ENCODE assay signal across 8 cellular contexts in the genomic region with DNA sequence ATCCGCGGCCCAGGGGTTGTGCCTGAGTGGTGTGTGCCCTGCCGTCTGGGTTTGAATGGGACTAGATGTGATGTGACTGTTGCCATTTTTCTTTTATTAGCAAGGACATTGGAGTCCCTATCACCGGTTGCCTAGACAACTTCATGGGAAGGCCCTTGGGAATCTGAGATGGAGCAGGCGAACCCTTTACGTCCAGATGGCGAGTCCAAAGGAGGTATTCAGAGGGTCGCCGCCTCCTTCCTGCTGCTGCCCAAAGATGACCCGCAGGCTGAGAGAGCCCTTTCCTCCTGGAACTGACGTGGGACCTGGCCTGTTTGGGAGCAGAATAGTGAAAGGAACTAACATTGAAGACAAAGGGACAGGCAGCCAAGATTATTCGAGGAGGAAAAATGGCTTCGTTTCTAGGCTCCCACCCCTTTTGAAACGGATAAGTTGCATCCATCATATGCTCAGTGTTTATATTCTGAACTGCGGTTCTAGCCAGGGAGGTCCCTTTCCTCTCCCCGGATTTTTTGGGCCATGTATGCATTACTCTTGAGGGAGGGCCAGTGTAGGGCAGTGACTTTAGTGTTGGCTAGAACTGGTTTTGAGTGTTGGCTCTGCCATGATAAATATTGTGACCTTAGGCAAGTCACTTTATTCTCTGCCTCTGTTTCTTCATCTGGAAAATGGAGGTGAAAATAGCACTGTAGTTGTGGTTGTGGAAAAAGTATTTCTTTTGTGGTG. TPM values are rescaled to one million over a fixed set of nuclear protein-coding genes. Genes with fewer than 3 reads are reported as not detected.
DNase-seq lines count a peak whose midpoint lies in the region; ATAC-seq and TF ChIP-seq lines count a peak whose summit lies in the region.

No MANE protein-coding gene starts in this region.

- H3K27me3 ChIP-seq in MG63 (no peaks in the 10 kb centered on the region), skeletal muscle tissue (ENCODE audit: control insufficient read depth in 3 of 3, insufficient read depth in 3 of 3, low read length in 3 of 3) (no peaks in the 10 kb centered on the region)

- POLR2A ChIA-PET in activated CD8-positive, alpha-beta T cell treated with anti-CD3 and anti-CD28 coated beads for 36 hours (lab: Charles Lee) = interaction anchor here (0.9 to 1.3 kb wide), 2 partner anchors 34 to 167 kb away, joined by 3 read pairs; no protein-coding TSS in a partner anchor

- peak overlapping the region; percentile 88 to 98 (median 94) for H3K9ac ChIP-seq in skeletal muscle tissue (ENCODE audit: low read depth in 1 of 3, low read length in 3 of 3)

- H3K9me3 ChIP-seq in MG63 = no peaks in the 10 kb centered on the region
- no peaks in the 10 kb centered on the region for H3K9me3 ChIP-seq in skeletal muscle tissue (ENCODE audit: control insufficient read depth in 3 of 3, low read length in 3 of 3)

- no peaks in the 10 kb centered on the region for H3K9me3 Mint-ChIP-seq in activated CD8-positive, alpha-beta T cell treated with anti-CD3 and anti-CD28 coated beads for 36 hours

- intact Hi-C loops in activated CD8-positive, alpha-beta T cell treated with anti-CD3 and anti-CD28 coated beads for 36 hours (cut with micrococcal nuclease) = loop anchor here (10.0 kb wide), 1 partner anchor 219 kb away; no protein-coding TSS in a partner anchor

- peak; percentile 11 for DNase-seq in activated CD4-positive, alpha-beta T cell treated with anti-CD3 and anti-CD28 coated beads for 48 hours
- DNase-seq in activated CD4-positive, alpha-beta T cell treated with anti-CD3 and anti-CD28 coated beads for 1 hour = no peak
- DNase-seq in MG63 (peak; percentile 4), hepatic stellate cell (ENCODE audit: low spot score) (peak; percentile 46), inferior parietal cortex (ENCODE audit: extremely low spot score) (no peak), GF-D8 (lab: John Stamatoyannopoulos, UW) (no peak)
- peak; percentile 5 for DNase-seq in activated CD8-positive, alpha-beta T cell treated with anti-CD3 and anti-CD28 coated beads for 36 hours

- H3K36me3 ChIP-seq in MG63 (peaks cover 50% of the 10 kb centered on the region), skeletal muscle tissue (ENCODE audit: control insufficient read depth in 3 of 3, insufficient read depth in 3 of 3, low read length in 3 of 3) (peaks cover 3 to 10% (median 4%) of the 10 kb centered on the region in 3 donors)

- H3K4me3 Mint-ChIP-seq in activated CD8-positive, alpha-beta T cell treated with anti-CD3 and anti-CD28 coated beads for 36 hours = peak overlapping the region; percentile 95

- peaks cover 8 to 15% (median 10%) of the 10 kb centered on the region in 3 donors for H3K4me1 ChIP-seq in skeletal muscle tissue (ENCODE audit: control insufficient read depth in 3 of 3, insufficient read depth in 3 of 3, low read length in 3 of 3)

- H3K36me3 Mint-ChIP-seq in activated CD8-positive, alpha-beta T cell treated with anti-CD3 and anti-CD28 coated beads for 36 hours (ENCODE audit: low read depth) = peaks cover 53% of the 10 kb centered on the region

- H3K27ac ChIP-seq in skeletal muscle tissue (ENCODE audit: low read depth, low read length) = no peak overlapping the region

- H3K4me3 ChIP-seq in MG63 (peak overlapping the region; percentile 99), skeletal muscle tissue (ENCODE audit: low read length in 3 of 3) (peak overlapping the region; percentile 85 to 98 (median 90))

- ATAC-seq in activated CD8-positive, alpha-beta T cell treated with anti-CD3 and anti-CD28 coated beads for 36 hours = no peak

- peak overlapping the region; percentile 99 for H3K27ac Mint-ChIP-seq in activated CD8-positive, alpha-beta T cell treated with anti-CD3 and anti-CD28 coated beads for 36 hours

- CTCF ChIA-PET in activated CD8-positive, alpha-beta T cell treated with anti-CD3 and anti-CD28 coated beads for 36 hours (lab: Charles Lee) = interaction anchor here (0.8 to 1.7 kb wide), 3 partner anchors 19 to 384 kb away, joined by 4 to 7 read pairs (median 4); no protein-coding TSS in a partner anchor

- no peak for TF ChIP-seq CTCF in activated CD8-positive, alpha-beta T cell treated with anti-CD3 and anti-CD28 coated beads for 36 hours (IDR thresholded peaks at IDR 0.05)

- peaks cover 36% of the 10 kb centered on the region for H3K4me1 Mint-ChIP-seq in activated CD8-positive, alpha-beta T cell treated with anti-CD3 and anti-CD28 coated beads for 36 hours (ENCODE audit: low read depth)

- H3K27me3 Mint-ChIP-seq in activated CD8-positive, alpha-beta T cell treated with anti-CD3 and anti-CD28 coated beads for 36 hours = no peaks in the 10 kb centered on the region

RNA-seq across cellular contexts. Expression of gene CENPO, which starts 0.7 kb away (rescaled TPM):
- total RNA-seq in MG63 (2014; rRNA removed; shearing (Covaris generic); ENCODE audit: low replicate concordance) = 18.3 and 25.5 TPM in 2 replicates
- total RNA-seq in activated CD8-positive, alpha-beta T cell treated with anti-CD3 and anti-CD28 coated beads for 36 hours = 10 to 100 TPM; 40.7 to 41.9 TPM
- total RNA-seq in skeletal muscle tissue = 6.8 TPM

RNA-seq across cellular contexts. Expression of gene PTRHD1, which starts 0.7 kb away (rescaled TPM):
- total RNA-seq in MG63 (2014; rRNA removed; shearing (Covaris generic); ENCODE audit: low replicate concordance) = 28.6 and 32.1 TPM in 2 replicates
- 10 to 100 TPM; 23.2 to 24.9 TPM for total RNA-seq in activated CD8-positive, alpha-beta T cell treated with anti-CD3 and anti-CD28 coated beads for 36 hours
- 59.0 TPM for total RNA-seq in skeletal muscle tissue

Comparison
In these comparisons a context has a peak if more than half of its experiments do, and no peak if none do; other contexts are left out.
1. DNase-seq: peak in activated CD4-positive, alpha-beta T cell treated with anti-CD3 and anti-CD28 coated beads for 48 hours (single experiment), MG63 (single experiment), activated CD8-positive, alpha-beta T cell treated with anti-CD3 and anti-CD28 coated beads for 36 hours (single experiment) and hepatic stellate cell (single experiment); none in activated CD4-positive, alpha-beta T cell treated with anti-CD3 and anti-CD28 coated beads for 1 hour (single experiment), inferior parietal cortex (single experiment) and GF-D8 (single experiment).